ENCODE assay signal across 8 cellular contexts in the genomic region with DNA sequence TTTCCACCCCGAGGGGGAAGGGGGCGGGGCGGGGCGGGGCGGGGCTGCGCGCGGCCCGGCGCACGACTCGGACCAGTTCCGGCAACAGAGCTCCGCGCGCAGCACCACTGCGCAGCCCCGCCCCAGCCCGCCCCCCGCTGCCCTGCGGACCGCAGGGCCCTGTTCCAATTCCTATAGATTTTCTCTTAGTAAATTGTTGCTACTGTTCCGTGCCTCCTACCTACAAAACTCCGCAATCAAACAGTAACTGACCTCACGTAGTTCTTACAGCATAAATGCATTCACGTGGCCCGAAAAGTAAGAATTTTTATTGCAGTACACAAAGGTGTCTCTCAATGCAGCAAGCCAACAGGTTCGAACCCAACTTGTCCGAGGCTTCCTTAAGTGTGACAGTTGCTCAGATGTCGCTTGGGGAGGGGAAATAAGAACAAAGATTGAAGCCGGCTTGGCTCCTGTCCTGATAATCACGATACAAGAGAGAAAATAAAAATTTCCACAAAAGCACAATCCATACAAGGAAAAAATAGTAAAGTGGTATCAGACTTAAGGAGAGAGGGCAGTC. TPM values are rescaled to one million over a fixed set of nuclear protein-coding genes. Genes with fewer than 3 reads are reported as not detected.
DNase-seq lines count a peak whose midpoint lies in the region; ATAC-seq, FAIRE-seq and TF ChIP-seq lines count a peak whose summit lies in the region.

No MANE protein-coding gene starts in this region.

- H3K4me1 Mint-ChIP-seq in activated CD4-positive, alpha-beta T cell treated with anti-CD3 and anti-CD28 coated beads, Interleukin-2, amount 10 ng/mL, durations not matched to agents 24 days and 14 days = peaks cover 27% of the 10 kb centered on the region

- peak in 1 of 2 experiments; percentile 1; a peak in 1 of 4 replicates for TF ChIP-seq POLR2A in HepG2 (IDR thresholded peaks at IDR 0.05; ENCODE audit: insufficient read depth in 1 of 2, low read depth in 2 of 2, low read length in 2 of 2)
- TF ChIP-seq POLR2A in stomach (IDR thresholded peaks at IDR 0.05) = no peak

- H3K9ac ChIP-seq in HUES48 (ENCODE audit: low read depth, low read length) (peak overlapping the region; percentile 92; the same call in 1 of the 2 replicates), SK-N-MC (ENCODE audit: insufficient read length) (peak overlapping the region; percentile 85), HepG2 (ENCODE audit: insufficient read depth, low read depth, low read length) (peak overlapping the region; percentile 76)

- no peaks in the 10 kb centered on the region for H3K9me3 ChIP-seq in HUES48 (ENCODE audit: control insufficient read depth, insufficient read depth, low read length)
- H3K9me3 ChIP-seq in SK-N-MC (ENCODE audit: low read depth, low read length) = no peaks in the 10 kb centered on the region; the same call in 1 of the 2 replicates
- no peaks in the 10 kb centered on the region for H3K9me3 ChIP-seq in HepG2 (ENCODE audit: low read length)
- H3K9me3 ChIP-seq in stomach = no peaks in the 10 kb centered on the region

- intact Hi-C loops in activated CD4-positive, alpha-beta T cell treated with anti-CD3 and anti-CD28 coated beads, Interleukin-2, amount 10 ng/mL, durations not matched to agents 24 days and 14 days (cut with micrococcal nuclease) = loop anchor here (1.0 to 10.0 kb wide), 5 partner anchors 58 to 586 kb away; a partner anchor contains a TSS
- intact Hi-C loops in HepG2 (cut with micrococcal nuclease; ENCODE audit: unreplicated experiment) = loop anchor here (10.0 kb wide), 1 partner anchor 84 kb away; no protein-coding TSS in a partner anchor
- intact Hi-C loops in stomach (cut with DNase I; ENCODE audit: low total_unique reads) = no loop called here

- no peak for TF ChIP-seq EP300 in HepG2 (IDR thresholded peaks at IDR 0.05; ENCODE audit: low read depth in 2 of 2, low read length in 2 of 2)
- TF ChIP-seq EP300 in HepG2 (CRISPR knock-in tag; IDR thresholded peaks at IDR 0.05; ENCODE audit: borderline replicate concordance) = no peak
- no peak for TF ChIP-seq EP300 in stomach (IDR thresholded peaks at IDR 0.05)

- peaks cover 25% of the 10 kb centered on the region for H3K4me1 ChIP-seq in HUES48 (ENCODE audit: control insufficient read depth, insufficient read depth, low read length)
- peaks cover 28% of the 10 kb centered on the region for H3K4me1 ChIP-seq in HepG2 (ENCODE audit: insufficient read depth, low read length)
- peaks cover 15 to 46% (median 28%) of the 10 kb centered on the region in 4 donors for H3K4me1 ChIP-seq in stomach

- peaks cover 13% of the 10 kb centered on the region for H3K36me3 Mint-ChIP-seq in activated CD4-positive, alpha-beta T cell treated with anti-CD3 and anti-CD28 coated beads, Interleukin-2, amount 10 ng/mL, durations not matched to agents 24 days and 14 days (ENCODE audit: low read depth)

- peak overlapping the region; percentile 98 for H3K27ac ChIP-seq in HUES48 (ENCODE audit: low read depth, low read length)
- peak overlapping the region; percentile 82 for H3K27ac ChIP-seq in SK-N-MC
- H3K27ac ChIP-seq in HepG2 (ENCODE audit: extremely low read length, insufficient read depth, low read length) = peak overlapping the region; percentile 84
- peak overlapping the region; percentile 94 to 98 (median 96) for H3K27ac ChIP-seq in stomach

- BruUV-seq in HepG2 (replicated peaks; lab: Mats Ljungman, UMichigan) = no TSS peak

- H3K27me3 ChIP-seq in HUES48 (ENCODE audit: control insufficient read depth, insufficient read depth, low read length) (no peaks in the 10 kb centered on the region), HepG2 (ENCODE audit: control insufficient read depth in 1 of 2, insufficient read depth in 2 of 2, low read length in 2 of 2) (no peaks in the 10 kb centered on the region; a peak in 1 of 5 replicates), stomach (no peaks in the 10 kb centered on the region)

- FAIRE-seq in HepG2 (lab: Jason Lieb, UNC) = no peak

- WGBS in HepG2 (ENCODE audit: low lambda C conversion rate) = 2% methylated on average over 11 of the region's 32 CpGs
- WGBS in stomach, 5 donors = 1% methylated on average over 20 to 32 of the region's 32 CpGs

- TF ChIP-seq RAD21 in HepG2 (CRISPR knock-in tag; IDR thresholded peaks at IDR 0.05) = no peak

- H3K36me3 ChIP-seq in HUES48 (ENCODE audit: control insufficient read depth, insufficient read depth, low read length) (peaks cover 3% of the 10 kb centered on the region), SK-N-MC (ENCODE audit: insufficient read depth, low read length) (peaks cover 13% of the 10 kb centered on the region), HepG2 (replicated peaks in 1 of 2; ENCODE audit: control insufficient read depth in 1 of 2, insufficient read depth in 2 of 2, low read length in 2 of 2) (peaks cover 0 to 2% of the 10 kb centered on the region in 2 experiments; a peak in 1 of 5 replicates), stomach (no peaks in the 10 kb centered on the region)

- TF ChIP-seq CTCF in HepG2 (CRISPR knock-in tag; IDR thresholded peaks at IDR 0.05) (no peak; the same call in 1 of the 2 replicates), stomach (IDR thresholded peaks at IDR 0.05) (no peak)

- H3K4me3 Mint-ChIP-seq in activated CD4-positive, alpha-beta T cell treated with anti-CD3 and anti-CD28 coated beads, Interleukin-2, amount 10 ng/mL, durations not matched to agents 24 days and 14 days = peak overlapping the region; percentile 93

- H3K4me2 ChIP-seq in HepG2 (ENCODE audit: low read depth, low read length) = peak overlapping the region; percentile 84

- H3K4me3 ChIP-seq in HUES48 (ENCODE audit: low read depth, low read length) = peak overlapping the region; percentile 95
- peak overlapping the region; percentile 85 for H3K4me3 ChIP-seq in SK-N-MC
- peak overlapping the region; percentile 77 to 100 (median 85) for H3K4me3 ChIP-seq in HepG2 (replicated peaks in 1 of 3; ENCODE audit: insufficient read depth in 1 of 3, low read depth in 2 of 3, low read length in 3 of 3)
- peak overlapping the region; percentile 81 to 95 (median 87) for H3K4me3 ChIP-seq in stomach

- peaks cover 4% of the 10 kb centered on the region for H3K9me3 Mint-ChIP-seq in activated CD4-positive, alpha-beta T cell treated with anti-CD3 and anti-CD28 coated beads, Interleukin-2, amount 10 ng/mL, durations not matched to agents 24 days and 14 days

- no peaks in the 10 kb centered on the region for H4K20me1 ChIP-seq in HepG2 (ENCODE audit: insufficient read depth, low read length)

- H3K27ac Mint-ChIP-seq in activated CD4-positive, alpha-beta T cell treated with anti-CD3 and anti-CD28 coated beads, Interleukin-2, amount 10 ng/mL, durations not matched to agents 24 days and 14 days = peak overlapping the region; percentile 98

- H3K27me3 Mint-ChIP-seq in activated CD4-positive, alpha-beta T cell treated with anti-CD3 and anti-CD28 coated beads, Interleukin-2, amount 10 ng/mL, durations not matched to agents 24 days and 14 days = no peaks in the 10 kb centered on the region

- DNase-seq in activated CD4-positive, alpha-beta T cell treated with anti-CD3 and anti-CD28 coated beads, Interleukin-2, amount 10 ng/mL, durations not matched to agents 24 days and 14 days = no peak
- no peak for DNase-seq in activated CD4-positive, alpha-beta T cell treated with anti-CD3 and anti-CD28 coated beads, Interleukin-2, amount 50 U/mL, for 48 hours
- DNase-seq in SK-N-MC (ENCODE audit: low read depth, low spot score) (no peak), dedifferentiated amniotic fluid mesenchymal stem cell (ENCODE audit: extremely low spot score) (peak; percentile 45), HepG2 (ENCODE audit: low spot score) (peak; percentile 48), stomach (peak; percentile 73)

- CTCF ChIA-PET in HepG2 (lab: Yijun Ruan, JAX; ENCODE audit: low intra/inter-chr PET ratio, low total read pairs) = no interaction called here

- peak; percentile 59 for ATAC-seq in GM21619 (IDR thresholded peaks at IDR 0.05; ENCODE audit: unreplicated experiment)
- ATAC-seq in HepG2 = peak; percentile 78

- in situ Hi-C loops in HepG2 (cut with HindIII; ENCODE audit: extremely low pct_ligation_motif_present, low pct_unique_long_range_greater_than_20kb) = no loop called here

- H2AFZ ChIP-seq in HepG2 (ENCODE audit: low read length) = no peak overlapping the region

- peaks cover 40% of the 10 kb centered on the region for H3K79me2 ChIP-seq in HepG2 (ENCODE audit: insufficient read depth, low read length)

- POLR2A ChIA-PET in HepG2 (lab: Yijun Ruan, JAX) = interaction anchor here (1.0 to 2.4 kb wide), 6 partner anchors 9 to 143 kb away, joined by 4 to 11 read pairs (median 6); a partner anchor contains a TSS

RNA-seq across cellular contexts. Expression of a gene that starts 1.2 kb away (rescaled TPM):
- 29.6 and 32.1 TPM in 2 replicates for total RNA-seq in activated CD4-positive, alpha-beta T cell treated with anti-CD3 and anti-CD28 coated beads, Interleukin-2, amount 10 ng/mL, durations not matched to agents 24 days and 14 days
- 9.1 and 16.2 TPM in 2 replicates for total RNA-seq in HepG2 (2016; rRNA removed; fragmentation: Illumina TruSeq; extraction: Trizol)
- 6.7 and 7.6 TPM in 2 replicates for total RNA-seq in HepG2 (2016; cell fraction: cytosol; rRNA removed; fragmentation: Illumina TruSeq; extraction: Trizol; ENCODE audit: low read depth)
- total RNA-seq in HepG2 (2016; cell fraction: insoluble cytoplasmic fraction; rRNA removed; fragmentation: Illumina TruSeq; extraction: Trizol) = 8.0 and 14.4 TPM in 2 replicates
- total RNA-seq in HepG2 (2016; cell fraction: membrane; rRNA removed; fragmentation: Illumina TruSeq; extraction: Trizol) = 13.6 and 14.3 TPM in 2 replicates
- 10.3 and 11.7 TPM in 2 replicates for total RNA-seq in HepG2 (2016; cell fraction: nucleus; rRNA removed; fragmentation: Illumina TruSeq; extraction: Trizol)
- polyA plus RNA-seq in HepG2 (2011; rRNA removed) = 24.8 and 32.1 TPM in 2 replicates
- polyA plus RNA-seq in HepG2 (2011; cell fraction: cytosol; rRNA removed) = 18.3 and 19.4 TPM in 2 replicates
- 18.0 and 18.4 TPM in 2 replicates for polyA plus RNA-seq in HepG2 (2011; cell fraction: nucleus; rRNA removed)
- polyA plus RNA-seq in HepG2 (2012) = 13.1 and 14.4 TPM in 2 replicates
- 1.8 and 2.4 TPM in 2 replicates for polyA plus RNA-seq in HepG2 (2016; cell fraction: cytosol; fragmentation: Illumina TruSeq; extraction: Trizol; ENCODE audit: low read depth)
- polyA plus RNA-seq in HepG2 (2016; cell fraction: insoluble cytoplasmic fraction; fragmentation: Illumina TruSeq; extraction: Trizol; ENCODE audit: low read depth) = 18.8 and 19.6 TPM in 2 replicates
- 8.9 and 9.0 TPM in 2 replicates for polyA plus RNA-seq in HepG2 (2016; cell fraction: membrane; fragmentation: Illumina TruSeq; extraction: Trizol; ENCODE audit: low read depth)
- polyA plus RNA-seq in HepG2 (2016; cell fraction: nucleus; fragmentation: Illumina TruSeq; extraction: Trizol; ENCODE audit: insufficient read depth, low read depth) = 14.3 and 15.2 TPM in 2 replicates
- polyA minus RNA-seq in HepG2 (2011; rRNA and poly(A)+ RNA removed; ENCODE audit: low replicate concordance) = 76.4 and 85.4 TPM in 2 replicates
- polyA minus RNA-seq in HepG2 (2011; cell fraction: cytosol; rRNA and poly(A)+ RNA removed) = 15.9 and 21.4 TPM in 2 replicates
- 24.9 and 25.5 TPM in 2 replicates for polyA minus RNA-seq in HepG2 (2011; cell fraction: nucleus; rRNA and poly(A)+ RNA removed)
- total RNA-seq in stomach = 10 to 100 TPM; 15.2 to 33.2 (median 22.9) TPM
- polyA plus RNA-seq in stomach = 10 to 100 TPM in 1 of 3 donors, 1 to 10 TPM in 2; 7.3 to 10.4 (median 8.0) TPM

Comparison
In these comparisons a context has a peak if more than half of its experiments do, and no peak if none do; other contexts are left out.
1. DNase-seq: peak in dedifferentiated amniotic fluid mesenchymal stem cell (single experiment), HepG2 (single experiment) and stomach (single experiment); none in activated CD4-positive, alpha-beta T cell treated with anti-CD3 and anti-CD28 coated beads, Interleukin-2, amount 10 ng/mL, durations not matched to agents 24 days and 14 days (single experiment), activated CD4-positive, alpha-beta T cell treated with anti-CD3 and anti-CD28 coated beads, Interleukin-2, amount 50 U/mL, for 48 hours (0 of 2) and SK-N-MC (single experiment).
2. Peak in every context shown above with its lines, with median percentiles within 50 percentile points of each other: H3K27ac ChIP-seq, H3K4me3 ChIP-seq and H3K9ac ChIP-seq.